14 cellular contexts compared by ENCODE assay signal in genomic region chr17:40910441-40910841, GRCh38. TPM values are rescaled to one million over a fixed set of nuclear protein-coding genes. Genes with fewer than 3 reads are reported as not detected.
DNase-seq lines count a peak whose midpoint lies in the region; ATAC-seq, FAIRE-seq and TF ChIP-seq lines count a peak whose summit lies in the region.
"Had no signal": no experiment of that assay in that cellular context is flagged by ENCODE, and none has a peak within 500 bp of the region (broad histone marks: within the 10 kb centered on the region; RNA-seq: fewer than 3 reads in every experiment).

No MANE protein-coding gene starts in this region.

- no peak overlapping the region for H3K4me3 Mint-ChIP-seq in mesothelial cell of epicardium
- H3K4me3 Mint-ChIP-seq: stimulated activated naive B cell treated with anti-CD40 and anti-IgM and Interleukin-4, amounts not matched to agents 10 μg/mL and 1 μg/mL and 100 μg/mL, for 72 hours had no signal

- POLR2A ChIA-PET in HepG2 (lab: Yijun Ruan, JAX), result interaction anchor here (1.0 to 1.6 kb wide), 3 partner anchors 25 to 149 kb away, joined by 3 read pairs; no protein-coding TSS in a partner anchor

- H3K9me3 ChIP-seq in HepG2 (ENCODE audit: low read length) (no peaks in the 10 kb centered on the region), right lobe of liver (no peaks in the 10 kb centered on the region)

- H3K9me3 Mint-ChIP-seq in mesothelial cell of epicardium, result no peaks in the 10 kb centered on the region
- H3K9me3 Mint-ChIP-seq: stimulated activated naive B cell treated with anti-CD40 and anti-IgM and Interleukin-4, amounts not matched to agents 10 μg/mL and 1 μg/mL and 100 μg/mL, for 72 hours had no signal

- H3K27ac ChIP-seq in HepG2 (ENCODE audit: extremely low read length, insufficient read depth, low read length) (no peak overlapping the region), right lobe of liver (no peak overlapping the region)
- H3K27ac ChIP-seq: 22Rv1 had no signal

- H3K4me1 Mint-ChIP-seq in mesothelial cell of epicardium, result peaks cover 49% of the 10 kb centered on the region

- DNase-seq in HepG2 (ENCODE audit: low spot score) (no peak), right lobe of liver (no peak), cardiac fibroblast (ENCODE audit: low read depth in 2 of 2) (peak; percentile 48 to 50), mesothelial cell of epicardium (ENCODE audit: low spot score in 2 of 2, unreplicated experiment in 2 of 2) (no peak), NCI-H2107 treated with DMSO at 0.1 percent for 48 hours (lab: John Stamatoyannopoulos, UW; ENCODE audit: unreplicated experiment) (no peak), DMS53 (lab: John Stamatoyannopoulos, UW) (no peak), cortex of kidney (lab: John Stamatoyannopoulos, UW) (no peak)
- DNase-seq in stimulated activated CD4-positive, alpha-beta T cell treated with anti-CD3 and anti-CD28 coated beads, Interleukin-2, amount 100 ng/mL, for 24 hours, result no peak
- DNase-seq: stimulated activated CD4-positive, alpha-beta T cell treated with anti-CD3 and anti-CD28 coated beads, Interleukin-15, amount 100 ng/mL, for 24 hours; stimulated activated naive B cell treated with anti-CD40 and anti-IgM and Interleukin-4, amounts not matched to agents 10 μg/mL and 1 μg/mL and 100 μg/mL, for 72 hours had no signal

- no peaks in the 10 kb centered on the region for H3K27me3 ChIP-seq in HepG2 (ENCODE audit: control insufficient read depth in 1 of 2, insufficient read depth in 2 of 2, low read length in 2 of 2)
- H3K27me3 ChIP-seq in right lobe of liver, result no peaks in the 10 kb centered on the region

- in situ Hi-C loops in HepG2 (cut with HindIII; ENCODE audit: extremely low pct_ligation_motif_present, low pct_unique_long_range_greater_than_20kb), result loop anchor here (5.0 kb wide), 1 partner anchor 92 kb away; no protein-coding TSS in a partner anchor

- BruUV-seq in HepG2 (replicated peaks; lab: Mats Ljungman, UMichigan), result no TSS peak

- TF ChIP-seq CTCF in HepG2 (CRISPR knock-in tag; IDR thresholded peaks at IDR 0.05), result no peak
- TF ChIP-seq CTCF in right lobe of liver (IDR thresholded peaks at IDR 0.05), result no peak
- TF ChIP-seq CTCF in cardiac fibroblast (IDR thresholded peaks at IDR 0.05; ENCODE audit: low read depth, low read length), result no peak
- TF ChIP-seq CTCF in mesothelial cell of epicardium (IDR thresholded peaks at IDR 0.05; ENCODE audit: unreplicated experiment), result no peak

- H3K79me2 ChIP-seq in HepG2 (ENCODE audit: insufficient read depth, low read length), result no peaks in the 10 kb centered on the region

- WGBS in HepG2 (ENCODE audit: low lambda C conversion rate), result 95% methylated on average over 3 of the region's 3 CpGs
- whole genome bisulfite sequencing in right lobe of liver (ENCODE audit: insufficient coverage, low coverage, low lambda C conversion rate, missing lambda C conversion rate), result 65% methylated on average over 3 of the region's 3 CpGs

- H4K20me1 ChIP-seq in HepG2 (ENCODE audit: insufficient read depth, low read length), result no peaks in the 10 kb centered on the region

- TF ChIP-seq EP300 in HepG2 (IDR thresholded peaks at IDR 0.05; ENCODE audit: low read depth in 2 of 2, low read length in 2 of 2) (no peak), HepG2 (CRISPR knock-in tag; IDR thresholded peaks at IDR 0.05; ENCODE audit: borderline replicate concordance) (no peak)

- peaks cover 3% of the 10 kb centered on the region for H3K27me3 Mint-ChIP-seq in mesothelial cell of epicardium (ENCODE audit: low read depth)

- H3K27ac Mint-ChIP-seq in mesothelial cell of epicardium, result peak overlapping the region; percentile 93
- H3K27ac Mint-ChIP-seq: stimulated activated naive B cell treated with anti-CD40 and anti-IgM and Interleukin-4, amounts not matched to agents 10 μg/mL and 1 μg/mL and 100 μg/mL, for 72 hours had no signal

- H3K4me1 ChIP-seq in HepG2 (ENCODE audit: insufficient read depth, low read length) (peaks cover 34% of the 10 kb centered on the region), right lobe of liver (no peaks in the 10 kb centered on the region)

- CTCF ChIA-PET in HepG2 (lab: Yijun Ruan, JAX; ENCODE audit: low intra/inter-chr PET ratio, low total read pairs), result interaction anchor here (1.8 to 3.3 kb wide), 5 partner anchors 412 to 737 kb away, joined by 3 to 32 read pairs (median 13); no protein-coding TSS in a partner anchor

- H3K4me2 ChIP-seq in HepG2 (ENCODE audit: low read depth, low read length), result no peak overlapping the region

- H3K36me3 Mint-ChIP-seq in mesothelial cell of epicardium, result no peaks in the 10 kb centered on the region
- H3K36me3 Mint-ChIP-seq: stimulated activated naive B cell treated with anti-CD40 and anti-IgM and Interleukin-4, amounts not matched to agents 10 μg/mL and 1 μg/mL and 100 μg/mL, for 72 hours had no signal

- no peak overlapping the region for H3K4me3 ChIP-seq in HepG2 (replicated peaks in 1 of 3; ENCODE audit: insufficient read depth in 1 of 3, low read depth in 2 of 3, low read length in 3 of 3)
- no peak overlapping the region for H3K4me3 ChIP-seq in right lobe of liver
- H3K4me3 ChIP-seq in cardiac fibroblast (replicated peaks in 1 of 2; ENCODE audit: low read depth in 2 of 2, low read length in 2 of 2), result no peak overlapping the region

- no peak overlapping the region for H3K9ac ChIP-seq in HepG2 (ENCODE audit: insufficient read depth, low read depth, low read length)

- no peak for TF ChIP-seq POLR2A in HepG2 (IDR thresholded peaks at IDR 0.05; ENCODE audit: insufficient read depth in 1 of 2, low read depth in 2 of 2, low read length in 2 of 2)
- no peak for TF ChIP-seq POLR2A in right lobe of liver (IDR thresholded peaks at IDR 0.05)

- H2AFZ ChIP-seq in HepG2 (ENCODE audit: low read length), result no peak overlapping the region

- ATAC-seq in HepG2 (no peak), right lobe of liver (no peak)
- ATAC-seq: stimulated activated naive B cell treated with anti-CD40 and anti-IgM and Interleukin-4, amounts not matched to agents 10 μg/mL and 1 μg/mL and 100 μg/mL, for 72 hours had no signal

- H3K36me3 ChIP-seq in HepG2 (replicated peaks in 1 of 2; ENCODE audit: control insufficient read depth in 1 of 2, insufficient read depth in 2 of 2, low read length in 2 of 2), result no peaks in the 10 kb centered on the region
- no peaks in the 10 kb centered on the region for H3K36me3 ChIP-seq in right lobe of liver

- peak; percentile 34 for FAIRE-seq in HepG2 (lab: Jason Lieb, UNC)

- TF ChIP-seq RAD21 in HepG2 (CRISPR knock-in tag; IDR thresholded peaks at IDR 0.05), result no peak

- intact Hi-C loops in HepG2 (cut with micrococcal nuclease; ENCODE audit: unreplicated experiment) (no loop called here), right lobe of liver (cut with DNase I) (loop anchor here in 1 of 2 donors (10.0 kb wide), 1 partner anchor 744 kb away; no protein-coding TSS in a partner anchor)

RNA-seq across cellular contexts. Expression of gene KRT20, which starts 25.4 kb away (rescaled TPM):
- total RNA-seq in HepG2 (2016; rRNA removed; fragmentation: Illumina TruSeq; extraction: Trizol) (0.13 and 0.14 TPM in 2 replicates), right lobe of liver (not detected), mesothelial cell of epicardium (not detected in 3 replicates)
- total RNA-seq in HepG2 (2016; cell fraction: cytosol; rRNA removed; fragmentation: Illumina TruSeq; extraction: Trizol; ENCODE audit: low read depth), result not detected in 2 replicates
- total RNA-seq in HepG2 (2016; cell fraction: insoluble cytoplasmic fraction; rRNA removed; fragmentation: Illumina TruSeq; extraction: Trizol), result 0.31 and 0.32 TPM in 2 replicates
- total RNA-seq in HepG2 (2016; cell fraction: membrane; rRNA removed; fragmentation: Illumina TruSeq; extraction: Trizol), result 0.12 TPM in 1 of 2 replicates, not detected in the other
- total RNA-seq in HepG2 (2016; cell fraction: nucleus; rRNA removed; fragmentation: Illumina TruSeq; extraction: Trizol), result not detected in 2 replicates
- polyA plus RNA-seq in HepG2 (2011; rRNA removed), result 0.20 and 1.0 TPM in 2 replicates
- 0.17 and 0.65 TPM in 2 replicates for polyA plus RNA-seq in HepG2 (2011; cell fraction: cytosol; rRNA removed)
- polyA plus RNA-seq in HepG2 (2011; cell fraction: nucleus; rRNA removed), result 0.26 and 0.40 TPM in 2 replicates
- polyA plus RNA-seq in HepG2 (2012), result 0.47 and 0.69 TPM in 2 replicates
- 0.06 and 0.15 TPM in 2 replicates for polyA plus RNA-seq in HepG2 (2016; cell fraction: cytosol; fragmentation: Illumina TruSeq; extraction: Trizol; ENCODE audit: low read depth)
- polyA plus RNA-seq in HepG2 (2016; cell fraction: insoluble cytoplasmic fraction; fragmentation: Illumina TruSeq; extraction: Trizol; ENCODE audit: low read depth), result 0.31 and 0.36 TPM in 2 replicates
- polyA plus RNA-seq in HepG2 (2016; cell fraction: membrane; fragmentation: Illumina TruSeq; extraction: Trizol; ENCODE audit: low read depth), result 0.12 TPM in 1 of 2 replicates, not detected in the other
- 0.27 TPM in 1 of 2 replicates, not detected in the other for polyA plus RNA-seq in HepG2 (2016; cell fraction: nucleus; fragmentation: Illumina TruSeq; extraction: Trizol; ENCODE audit: insufficient read depth, low read depth)
- 0.19 TPM in 1 of 2 replicates, not detected in the other for polyA minus RNA-seq in HepG2 (2011; rRNA and poly(A)+ RNA removed; ENCODE audit: low replicate concordance)
- polyA minus RNA-seq in HepG2 (2011; cell fraction: cytosol; rRNA and poly(A)+ RNA removed), result 0.89 TPM in 1 of 2 replicates, not detected in the other
- polyA minus RNA-seq in HepG2 (2011; cell fraction: nucleus; rRNA and poly(A)+ RNA removed), result 0.26 and 0.87 TPM in 2 replicates
- total RNA-seq: lung microvascular endothelial cell; T-helper 2 cell treated with Interferon-gamma antibody and Interleukin-4, amounts not matched to agents 100 ng/mL and 5 ng/mL, for 36 hours had no signal

RNA-seq across cellular contexts. Expression of gene KRT23, which starts 27.0 kb away (rescaled TPM):
- 24.7 and 32.9 TPM in 2 replicates for total RNA-seq in HepG2 (2016; rRNA removed; fragmentation: Illumina TruSeq; extraction: Trizol)
- 14.1 and 15.3 TPM in 2 replicates for total RNA-seq in HepG2 (2016; cell fraction: cytosol; rRNA removed; fragmentation: Illumina TruSeq; extraction: Trizol; ENCODE audit: low read depth)
- 23.3 and 28.9 TPM in 2 replicates for total RNA-seq in HepG2 (2016; cell fraction: insoluble cytoplasmic fraction; rRNA removed; fragmentation: Illumina TruSeq; extraction: Trizol)
- 18.4 and 19.9 TPM in 2 replicates for total RNA-seq in HepG2 (2016; cell fraction: membrane; rRNA removed; fragmentation: Illumina TruSeq; extraction: Trizol)
- 14.3 and 15.5 TPM in 2 replicates for total RNA-seq in HepG2 (2016; cell fraction: nucleus; rRNA removed; fragmentation: Illumina TruSeq; extraction: Trizol)
- 48.4 and 51.1 TPM in 2 replicates for polyA plus RNA-seq in HepG2 (2011; rRNA removed)
- 50.5 and 56.8 TPM in 2 replicates for polyA plus RNA-seq in HepG2 (2011; cell fraction: cytosol; rRNA removed)
- polyA plus RNA-seq in HepG2 (2011; cell fraction: nucleus; rRNA removed), result 21.1 and 23.4 TPM in 2 replicates
- polyA plus RNA-seq in HepG2 (2012), result 8.4 and 9.9 TPM in 2 replicates
- polyA plus RNA-seq in HepG2 (2016; cell fraction: cytosol; fragmentation: Illumina TruSeq; extraction: Trizol; ENCODE audit: low read depth), result 11.1 and 15.1 TPM in 2 replicates
- 32.4 and 32.9 TPM in 2 replicates for polyA plus RNA-seq in HepG2 (2016; cell fraction: insoluble cytoplasmic fraction; fragmentation: Illumina TruSeq; extraction: Trizol; ENCODE audit: low read depth)
- polyA plus RNA-seq in HepG2 (2016; cell fraction: membrane; fragmentation: Illumina TruSeq; extraction: Trizol; ENCODE audit: low read depth), result 15.7 and 15.9 TPM in 2 replicates
- polyA plus RNA-seq in HepG2 (2016; cell fraction: nucleus; fragmentation: Illumina TruSeq; extraction: Trizol; ENCODE audit: insufficient read depth, low read depth), result 15.6 and 16.4 TPM in 2 replicates
- polyA minus RNA-seq in HepG2 (2011; rRNA and poly(A)+ RNA removed; ENCODE audit: low replicate concordance), result 31.9 TPM in 1 of 2 replicates, not detected in the other
- 30.6 and 34.0 TPM in 2 replicates for polyA minus RNA-seq in HepG2 (2011; cell fraction: cytosol; rRNA and poly(A)+ RNA removed)
- 45.1 and 60.5 TPM in 2 replicates for polyA minus RNA-seq in HepG2 (2011; cell fraction: nucleus; rRNA and poly(A)+ RNA removed)
- 10 to 100 TPM in 2 of 6 experiments, 1 to 10 TPM in 1, under 1 TPM in 1, not detected in 2; 0.49 to 17.6 (median 10.0) TPM for total RNA-seq in right lobe of liver
- total RNA-seq in mesothelial cell of epicardium, result 2.3 to 2.8 TPM (median 2.6 TPM) in 3 replicates
- total RNA-seq: T-helper 2 cell treated with Interferon-gamma antibody and Interleukin-4, amounts not matched to agents 100 ng/mL and 5 ng/mL, for 36 hours had no signal

RNA-seq across cellular contexts. Expression of gene KRT12, which starts 43.4 kb away (rescaled TPM):
- total RNA-seq in HepG2 (2016; rRNA removed; fragmentation: Illumina TruSeq; extraction: Trizol) (0.07 TPM in 1 of 2 replicates, not detected in the other), right lobe of liver (not detected), mesothelial cell of epicardium (not detected in 3 replicates)
- total RNA-seq in HepG2 (2016; cell fraction: cytosol; rRNA removed; fragmentation: Illumina TruSeq; extraction: Trizol; ENCODE audit: low read depth), result not detected in 2 replicates
- total RNA-seq in HepG2 (2016; cell fraction: insoluble cytoplasmic fraction; rRNA removed; fragmentation: Illumina TruSeq; extraction: Trizol), result not detected in 2 replicates
- not detected in 2 replicates for total RNA-seq in HepG2 (2016; cell fraction: membrane; rRNA removed; fragmentation: Illumina TruSeq; extraction: Trizol)
- total RNA-seq in HepG2 (2016; cell fraction: nucleus; rRNA removed; fragmentation: Illumina TruSeq; extraction: Trizol), result not detected in 2 replicates
- polyA plus RNA-seq in HepG2 (2011; rRNA removed), result 0.09 and 0.31 TPM in 2 replicates
- 0.27 and 0.54 TPM in 2 replicates for polyA plus RNA-seq in HepG2 (2011; cell fraction: cytosol; rRNA removed)
- not detected in 2 replicates for polyA plus RNA-seq in HepG2 (2011; cell fraction: nucleus; rRNA removed)
- polyA plus RNA-seq in HepG2 (2012), result 0.07 and 0.20 TPM in 2 replicates
- polyA plus RNA-seq in HepG2 (2016; cell fraction: cytosol; fragmentation: Illumina TruSeq; extraction: Trizol; ENCODE audit: low read depth), result not detected in 2 replicates
- polyA plus RNA-seq in HepG2 (2016; cell fraction: insoluble cytoplasmic fraction; fragmentation: Illumina TruSeq; extraction: Trizol; ENCODE audit: low read depth), result 0.23 TPM in 1 of 2 replicates, not detected in the other
- not detected in 2 replicates for polyA plus RNA-seq in HepG2 (2016; cell fraction: membrane; fragmentation: Illumina TruSeq; extraction: Trizol; ENCODE audit: low read depth)
- not detected in 2 replicates for polyA plus RNA-seq in HepG2 (2016; cell fraction: nucleus; fragmentation: Illumina TruSeq; extraction: Trizol; ENCODE audit: insufficient read depth, low read depth)
- not detected in 2 replicates for polyA minus RNA-seq in HepG2 (2011; rRNA and poly(A)+ RNA removed; ENCODE audit: low replicate concordance)
- polyA minus RNA-seq in HepG2 (2011; cell fraction: cytosol; rRNA and poly(A)+ RNA removed), result not detected in 2 replicates
- not detected in 2 replicates for polyA minus RNA-seq in HepG2 (2011; cell fraction: nucleus; rRNA and poly(A)+ RNA removed)
- total RNA-seq: lung microvascular endothelial cell; T-helper 2 cell treated with Interferon-gamma antibody and Interleukin-4, amounts not matched to agents 100 ng/mL and 5 ng/mL, for 36 hours had no signal
- polyA plus RNA-seq: adipose tissue had no signal

RNA-seq across cellular contexts. Expression of gene KRT39, which starts 56.3 kb away (rescaled TPM):
- total RNA-seq in HepG2 (2016; rRNA removed; fragmentation: Illumina TruSeq; extraction: Trizol) (0.07 TPM in 1 of 2 replicates, not detected in the other), right lobe of liver (not detected), mesothelial cell of epicardium (not detected in 3 replicates)
- total RNA-seq in HepG2 (2016; cell fraction: cytosol; rRNA removed; fragmentation: Illumina TruSeq; extraction: Trizol; ENCODE audit: low read depth), result not detected in 2 replicates
- not detected in 2 replicates for total RNA-seq in HepG2 (2016; cell fraction: insoluble cytoplasmic fraction; rRNA removed; fragmentation: Illumina TruSeq; extraction: Trizol)
- total RNA-seq in HepG2 (2016; cell fraction: membrane; rRNA removed; fragmentation: Illumina TruSeq; extraction: Trizol), result not detected in 2 replicates
- total RNA-seq in HepG2 (2016; cell fraction: nucleus; rRNA removed; fragmentation: Illumina TruSeq; extraction: Trizol), result 0.22 TPM in 1 of 2 replicates, not detected in the other
- polyA plus RNA-seq in HepG2 (2011; rRNA removed), result 1.2 and 1.6 TPM in 2 replicates
- 0.78 and 0.97 TPM in 2 replicates for polyA plus RNA-seq in HepG2 (2011; cell fraction: cytosol; rRNA removed)
- polyA plus RNA-seq in HepG2 (2011; cell fraction: nucleus; rRNA removed), result 1.9 and 3.2 TPM in 2 replicates
- 0.28 and 1.8 TPM in 2 replicates for polyA plus RNA-seq in HepG2 (2012)
- polyA plus RNA-seq in HepG2 (2016; cell fraction: cytosol; fragmentation: Illumina TruSeq; extraction: Trizol; ENCODE audit: low read depth), result not detected in 2 replicates
- polyA plus RNA-seq in HepG2 (2016; cell fraction: insoluble cytoplasmic fraction; fragmentation: Illumina TruSeq; extraction: Trizol; ENCODE audit: low read depth), result not detected in 2 replicates
- not detected in 2 replicates for polyA plus RNA-seq in HepG2 (2016; cell fraction: membrane; fragmentation: Illumina TruSeq; extraction: Trizol; ENCODE audit: low read depth)
- polyA plus RNA-seq in HepG2 (2016; cell fraction: nucleus; fragmentation: Illumina TruSeq; extraction: Trizol; ENCODE audit: insufficient read depth, low read depth), result not detected in 2 replicates
- 0.46 TPM in 1 of 2 replicates, not detected in the other for polyA minus RNA-seq in HepG2 (2011; rRNA and poly(A)+ RNA removed; ENCODE audit: low replicate concordance)
- polyA minus RNA-seq in HepG2 (2011; cell fraction: cytosol; rRNA and poly(A)+ RNA removed), result 0.59 and 0.62 TPM in 2 replicates
- 0.52 and 1.4 TPM in 2 replicates for polyA minus RNA-seq in HepG2 (2011; cell fraction: nucleus; rRNA and poly(A)+ RNA removed)
- total RNA-seq: lung microvascular endothelial cell; T-helper 2 cell treated with Interferon-gamma antibody and Interleukin-4, amounts not matched to agents 100 ng/mL and 5 ng/mL, for 36 hours had no signal

Comparison
In these comparisons a context has a peak if more than half of its experiments do, and no peak if none do; other contexts are left out.
1. DNase-seq: peak in cardiac fibroblast (2 of 2); none in HepG2 (single experiment), right lobe of liver (0 of 3), mesothelial cell of epicardium (0 of 2), NCI-H2107 treated with DMSO at 0.1 percent for 48 hours (single experiment), stimulated activated CD4-positive, alpha-beta T cell treated with anti-CD3 and anti-CD28 coated beads, Interleukin-2, amount 100 ng/mL, for 24 hours (0 of 2), DMS53 (single experiment) and cortex of kidney (single experiment).